ENCODE assay signal across 24 cellular contexts in genomic region chr4:80026080-80026479, GRCh38. TPM values are rescaled to one million over a fixed set of nuclear protein-coding genes. Genes with fewer than 3 reads are reported as not detected.
DNase-seq lines count a peak whose midpoint lies in the region; ATAC-seq, FAIRE-seq and TF ChIP-seq lines count a peak whose summit lies in the region.
"Had no signal": no experiment of that assay in that cellular context is flagged by ENCODE, and none has a peak within 500 bp of the region (broad histone marks: within the 10 kb centered on the region; RNA-seq: fewer than 3 reads in every experiment).

No MANE protein-coding gene starts in this region.

- no peaks in the 10 kb centered on the region for H3K36me3 ChIP-seq in HepG2 (replicated peaks in 1 of 2; ENCODE audit: control insufficient read depth in 1 of 2, insufficient read depth in 2 of 2, low read length in 2 of 2)
- peaks cover 3 to 35% (median 8%) of the 10 kb centered on the region in 4 donors for H3K36me3 ChIP-seq in right lobe of liver

- CTCF ChIA-PET in HepG2 (lab: Yijun Ruan, JAX; ENCODE audit: low intra/inter-chr PET ratio, low total read pairs): no interaction called here

- POLR2A ChIA-PET in HepG2 (lab: Yijun Ruan, JAX): no interaction called here

- H4K20me1 ChIP-seq in HepG2 (ENCODE audit: insufficient read depth, low read length): no peaks in the 10 kb centered on the region

- no peak overlapping the region for H3K4me2 ChIP-seq in HepG2 (ENCODE audit: low read depth, low read length)

- TF ChIP-seq RAD21 in HepG2 (CRISPR knock-in tag; IDR thresholded peaks at IDR 0.05): no peak

- H3K27me3 ChIP-seq in HepG2 (ENCODE audit: control insufficient read depth in 1 of 2, insufficient read depth in 2 of 2, low read length in 2 of 2) (no peaks in the 10 kb centered on the region), right lobe of liver (no peaks in the 10 kb centered on the region)
- H3K27me3 ChIP-seq: adrenal gland, heart right ventricle had no signal

- H3K27me3 Mint-ChIP-seq in endothelial cell (ENCODE audit: unreplicated experiment): no peaks in the 10 kb centered on the region
- H3K27me3 Mint-ChIP-seq: activated CD8-positive, alpha-beta T cell treated with anti-CD3 and anti-CD28 coated beads for 36 hours had no signal

- in situ Hi-C loops in HepG2 (cut with HindIII; ENCODE audit: extremely low pct_ligation_motif_present, low pct_unique_long_range_greater_than_20kb): no loop called here

- TF ChIP-seq POLR2A in HepG2 (IDR thresholded peaks at IDR 0.05; ENCODE audit: insufficient read depth in 1 of 2, low read depth in 2 of 2, low read length in 2 of 2) (no peak), right lobe of liver (IDR thresholded peaks at IDR 0.05) (no peak)

- DNase-seq in HepG2 (ENCODE audit: low spot score) (no peak), right lobe of liver (no peak), RPMI7951 (ENCODE audit: low read depth) (peak; percentile 24), endothelial cell (ENCODE audit: low spot score) (no peak), GM10266 (ENCODE audit: extremely low spot score) (no peak)
- no peak for DNase-seq in effector CD8-positive, alpha-beta T cell (lab: John Stamatoyannopoulos, UW)
- no peak for DNase-seq in stimulated activated effector memory CD8-positive, alpha-beta T cell treated with anti-CD3 and anti-CD28 coated beads, Interleukin-12 subunit alpha, Interleukin-12 subunit beta, amount 100 ng/mL, for 72 hours (ENCODE audit: low spot score in 2 of 2)
- DNase-seq: activated CD4-positive, CD25-positive, alpha-beta regulatory T cell; activated CD8-positive, alpha-beta T cell treated with anti-CD3 and anti-CD28 coated beads for 36 hours; activated naive CD4-positive, alpha-beta T cell; adrenal gland; Caco-2; cortex of kidney; heart right ventricle; Karpas-422; left ventricle myocardium superior; NCI-H1417; NCI-H510A; substantia nigra; T-helper 9 cell had no signal

- no peaks in the 10 kb centered on the region for H3K9me3 Mint-ChIP-seq in endothelial cell (ENCODE audit: unreplicated experiment)
- H3K9me3 Mint-ChIP-seq in stimulated activated effector memory CD8-positive, alpha-beta T cell treated with anti-CD3 and anti-CD28 coated beads, Interleukin-12 subunit alpha, Interleukin-12 subunit beta, amount 100 ng/mL, for 72 hours: no peaks in the 10 kb centered on the region
- H3K9me3 Mint-ChIP-seq: activated CD8-positive, alpha-beta T cell treated with anti-CD3 and anti-CD28 coated beads for 36 hours; neural crest cell had no signal

- no peak overlapping the region for H3K9ac ChIP-seq in HepG2 (ENCODE audit: insufficient read depth, low read depth, low read length)

- H3K4me3 ChIP-seq in HepG2 (replicated peaks in 1 of 3; ENCODE audit: insufficient read depth in 1 of 3, low read depth in 2 of 3, low read length in 3 of 3) (no peak overlapping the region), right lobe of liver (no peak overlapping the region)
- H3K4me3 ChIP-seq: adrenal gland, heart right ventricle had no signal

- H3K9me3 ChIP-seq in HepG2 (ENCODE audit: low read length): no peaks in the 10 kb centered on the region
- H3K9me3 ChIP-seq in right lobe of liver: no peaks in the 10 kb centered on the region
- H3K9me3 ChIP-seq: adrenal gland, Caco-2, heart right ventricle had no signal

- WGBS in HepG2 (ENCODE audit: low lambda C conversion rate): 68% methylated on average over 4 of the region's 4 CpGs
- WGBS in right lobe of liver (ENCODE audit: insufficient coverage, low coverage, low lambda C conversion rate, missing lambda C conversion rate): 64% methylated on average over 4 of the region's 4 CpGs

- peak overlapping the region; percentile 14 for H3K4me3 Mint-ChIP-seq in endothelial cell (ENCODE audit: unreplicated experiment)
- H3K4me3 Mint-ChIP-seq in stimulated activated effector memory CD8-positive, alpha-beta T cell treated with anti-CD3 and anti-CD28 coated beads, Interleukin-12 subunit alpha, Interleukin-12 subunit beta, amount 100 ng/mL, for 72 hours: no peak overlapping the region
- H3K4me3 Mint-ChIP-seq: activated CD8-positive, alpha-beta T cell treated with anti-CD3 and anti-CD28 coated beads for 36 hours; neural crest cell had no signal

- H3K4me1 Mint-ChIP-seq in endothelial cell (ENCODE audit: unreplicated experiment): peaks cover 20% of the 10 kb centered on the region
- peaks cover 16% of the 10 kb centered on the region for H3K4me1 Mint-ChIP-seq in stimulated activated effector memory CD8-positive, alpha-beta T cell treated with anti-CD3 and anti-CD28 coated beads, Interleukin-12 subunit alpha, Interleukin-12 subunit beta, amount 100 ng/mL, for 72 hours
- H3K4me1 Mint-ChIP-seq: neural crest cell had no signal

- TF ChIP-seq EP300 in HepG2 (IDR thresholded peaks at IDR 0.05; ENCODE audit: low read depth in 2 of 2, low read length in 2 of 2): no peak
- TF ChIP-seq EP300 in HepG2 (CRISPR knock-in tag; IDR thresholded peaks at IDR 0.05; ENCODE audit: borderline replicate concordance): no peak

- TF ChIP-seq CTCF in HepG2 (CRISPR knock-in tag; IDR thresholded peaks at IDR 0.05) (no peak), right lobe of liver (IDR thresholded peaks at IDR 0.05) (no peak), endothelial cell (IDR thresholded peaks at IDR 0.05; ENCODE audit: unreplicated experiment) (no peak), GM10266 (IDR thresholded peaks at IDR 0.05; ENCODE audit: control insufficient read depth, insufficient read depth, low read depth, missing control alignments) (no peak)

- H3K79me2 ChIP-seq in HepG2 (ENCODE audit: insufficient read depth, low read length): no peaks in the 10 kb centered on the region

- peak overlapping the region; percentile 42 for H3K27ac Mint-ChIP-seq in endothelial cell (ENCODE audit: unreplicated experiment)
- no peak overlapping the region for H3K27ac Mint-ChIP-seq in stimulated activated effector memory CD8-positive, alpha-beta T cell treated with anti-CD3 and anti-CD28 coated beads, Interleukin-12 subunit alpha, Interleukin-12 subunit beta, amount 100 ng/mL, for 72 hours
- H3K27ac Mint-ChIP-seq: activated CD8-positive, alpha-beta T cell treated with anti-CD3 and anti-CD28 coated beads for 36 hours had no signal

- peak; percentile 52; the same call in 1 of the 3 replicates for ATAC-seq in HepG2
- ATAC-seq in right lobe of liver: no peak
- no peak for ATAC-seq in GM21447 (IDR thresholded peaks at IDR 0.05; ENCODE audit: unreplicated experiment)
- no peak for ATAC-seq in stimulated activated effector memory CD8-positive, alpha-beta T cell treated with anti-CD3 and anti-CD28 coated beads, Interleukin-12 subunit alpha, Interleukin-12 subunit beta, amount 100 ng/mL, for 72 hours
- ATAC-seq: activated CD8-positive, alpha-beta T cell treated with anti-CD3 and anti-CD28 coated beads for 36 hours; heart right ventricle; left ventricle myocardium superior had no signal

- H3K27ac ChIP-seq in HepG2 (ENCODE audit: extremely low read length, insufficient read depth, low read length): no peak overlapping the region
- H3K27ac ChIP-seq in right lobe of liver: no peak overlapping the region
- H3K27ac ChIP-seq: adrenal gland, heart right ventricle had no signal

- H3K4me1 ChIP-seq in HepG2 (ENCODE audit: insufficient read depth, low read length) (no peaks in the 10 kb centered on the region), right lobe of liver (no peaks in the 10 kb centered on the region)
- H3K4me1 ChIP-seq: adrenal gland, Caco-2 had no signal

- intact Hi-C loops in HepG2 (cut with micrococcal nuclease; ENCODE audit: unreplicated experiment): loop anchor here (1.0 kb wide), 1 partner anchor 109 kb away; no protein-coding TSS in a partner anchor
- intact Hi-C loops in right lobe of liver (cut with DNase I): no loop called here

- no peak for FAIRE-seq in HepG2 (lab: Jason Lieb, UNC)
- FAIRE-seq: HTR-8/SVneo, RCC 7860 had no signal

- H3K36me3 Mint-ChIP-seq in endothelial cell (ENCODE audit: low read depth, unreplicated experiment): peaks cover 29% of the 10 kb centered on the region
- peaks cover 13% of the 10 kb centered on the region for H3K36me3 Mint-ChIP-seq in stimulated activated effector memory CD8-positive, alpha-beta T cell treated with anti-CD3 and anti-CD28 coated beads, Interleukin-12 subunit alpha, Interleukin-12 subunit beta, amount 100 ng/mL, for 72 hours

- H2AFZ ChIP-seq in HepG2 (ENCODE audit: low read length): no peak overlapping the region

- no TSS peak for BruUV-seq in HepG2 (replicated peaks; lab: Mats Ljungman, UMichigan)

TF ChIP-seq in HepG2, 621 proteins besides CTCF, POLR2A, EP300 and RAD21 (continues in another document):
- no peak for TF ChIP-seq ZNF431 (CRISPR knock-in tag; IDR thresholded peaks at IDR 0.05; ENCODE audit: borderline replicate concordance, low read depth)
- TF ChIP-seq RARG (CRISPR knock-in tag; IDR thresholded peaks at IDR 0.05; ENCODE audit: low read depth): no peak
- TF ChIP-seq ZNF33B (CRISPR knock-in tag; IDR thresholded peaks at IDR 0.05): no peak
- TF ChIP-seq MTF2 (CRISPR knock-in tag; IDR thresholded peaks at IDR 0.05; ENCODE audit: borderline replicate concordance): no peak

RNA-seq across cellular contexts. Expression of gene ANTXR2, which starts 46.9 kb away (rescaled TPM):
- 8.4 and 14.5 TPM in 2 replicates for total RNA-seq in HepG2 (2016; rRNA removed; fragmentation: Illumina TruSeq; extraction: Trizol)
- 0.62 and 1.0 TPM in 2 replicates for total RNA-seq in HepG2 (2016; cell fraction: cytosol; rRNA removed; fragmentation: Illumina TruSeq; extraction: Trizol; ENCODE audit: low read depth)
- total RNA-seq in HepG2 (2016; cell fraction: insoluble cytoplasmic fraction; rRNA removed; fragmentation: Illumina TruSeq; extraction: Trizol): 7.1 and 13.3 TPM in 2 replicates
- 2.1 and 3.1 TPM in 2 replicates for total RNA-seq in HepG2 (2016; cell fraction: membrane; rRNA removed; fragmentation: Illumina TruSeq; extraction: Trizol)
- 18.8 and 20.1 TPM in 2 replicates for total RNA-seq in HepG2 (2016; cell fraction: nucleus; rRNA removed; fragmentation: Illumina TruSeq; extraction: Trizol)
- polyA plus RNA-seq in HepG2 (2011; rRNA removed): 4.6 and 4.8 TPM in 2 replicates
- polyA plus RNA-seq in HepG2 (2011; cell fraction: cytosol; rRNA removed): 1.8 and 3.7 TPM in 2 replicates
- polyA plus RNA-seq in HepG2 (2011; cell fraction: nucleus; rRNA removed): 1.8 and 2.6 TPM in 2 replicates
- polyA plus RNA-seq in HepG2 (2012): 4.9 and 8.5 TPM in 2 replicates
- polyA plus RNA-seq in HepG2 (2016; cell fraction: cytosol; fragmentation: Illumina TruSeq; extraction: Trizol; ENCODE audit: low read depth): 0.26 and 0.31 TPM in 2 replicates
- 4.9 and 5.3 TPM in 2 replicates for polyA plus RNA-seq in HepG2 (2016; cell fraction: insoluble cytoplasmic fraction; fragmentation: Illumina TruSeq; extraction: Trizol; ENCODE audit: low read depth)
- polyA plus RNA-seq in HepG2 (2016; cell fraction: membrane; fragmentation: Illumina TruSeq; extraction: Trizol; ENCODE audit: low read depth): 0.70 and 1.4 TPM in 2 replicates
- 11.4 and 13.9 TPM in 2 replicates for polyA plus RNA-seq in HepG2 (2016; cell fraction: nucleus; fragmentation: Illumina TruSeq; extraction: Trizol; ENCODE audit: insufficient read depth, low read depth)
- 4.2 TPM in 1 of 2 replicates, not detected in the other for polyA minus RNA-seq in HepG2 (2011; rRNA and poly(A)+ RNA removed; ENCODE audit: low replicate concordance)
- polyA minus RNA-seq in HepG2 (2011; cell fraction: cytosol; rRNA and poly(A)+ RNA removed): 6.0 and 10.0 TPM in 2 replicates
- polyA minus RNA-seq in HepG2 (2011; cell fraction: nucleus; rRNA and poly(A)+ RNA removed): 21.8 and 32.9 TPM in 2 replicates
- total RNA-seq in right lobe of liver: 10 to 100 TPM; 24.5 to 86.0 (median 33.7) TPM
- 32.0 and 36.4 TPM in 2 replicates for total RNA-seq in RPMI7951 (2014; rRNA removed; shearing (Covaris generic))
- 176 TPM for total RNA-seq in endothelial cell (ENCODE audit: unreplicated experiment)
